In the genomic region with DNA sequence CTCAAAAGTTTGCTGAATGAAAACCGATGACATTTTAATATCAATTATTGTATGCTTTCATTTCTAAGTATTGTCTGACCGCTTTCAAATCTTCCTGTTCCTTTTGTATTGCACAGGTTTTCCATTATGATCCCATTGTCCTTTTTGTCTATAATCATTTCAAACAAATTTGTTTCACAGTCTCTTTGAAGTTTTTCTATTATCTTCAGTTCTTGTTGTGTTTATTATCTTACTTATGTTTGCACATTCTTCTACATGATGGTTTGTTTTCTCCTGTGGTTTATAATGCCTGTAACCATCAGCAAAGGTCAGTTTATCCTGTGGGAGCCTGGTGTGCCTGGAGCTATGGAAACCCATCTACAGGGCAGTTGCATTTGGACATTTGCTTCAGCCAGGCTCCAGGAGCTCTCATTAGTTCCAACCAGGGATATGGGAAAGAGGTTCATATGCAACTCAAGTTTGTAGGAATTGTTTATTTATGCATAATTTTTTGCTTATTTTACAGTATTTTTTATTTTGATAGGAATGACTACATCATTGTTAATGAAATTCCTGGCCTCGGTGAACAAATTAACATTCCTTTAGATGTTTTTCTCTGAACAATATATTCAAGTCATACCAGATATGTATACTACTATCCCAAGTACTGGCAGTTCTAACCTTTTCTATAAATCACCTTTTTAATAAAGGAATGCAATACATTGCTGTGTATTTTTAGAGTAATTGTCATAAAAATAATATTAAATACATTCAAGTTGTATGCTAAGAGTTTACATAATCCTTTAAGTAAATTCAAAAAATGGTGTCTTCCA, we compare ENCODE assay signal across 11 cellular contexts.
"Had no signal": no experiment of that assay in that cellular context is flagged by ENCODE, and none has a peak within 500 bp of the region (broad histone marks: within the 10 kb centered on the region; RNA-seq: fewer than 3 reads in every experiment).

No MANE protein-coding gene starts in this region.

- H3K9me3 ChIP-seq: esophagus squamous epithelium, gastroesophageal sphincter, thoracic aorta had no signal

- H3K27ac ChIP-seq: esophagus squamous epithelium, gastroesophageal sphincter, thoracic aorta had no signal

- DNase-seq: activated CD4-positive, alpha-beta T cell treated with anti-CD3 and anti-CD28 coated beads for 1 hour; activated CD4-positive, alpha-beta T cell treated with anti-CD3 and anti-CD28 coated beads, Interleukin-2, amount 50 U/mL, for 48 hours; activated gamma-delta T cell treated with Interleukin-2 at 50 U/mL for 16 hours; activated naive CD8-positive, alpha-beta T cell treated with anti-CD3 and anti-CD28 coated beads for 36 hours; activated T-cell treated with anti-CD3 and anti-CD28 coated beads, Interleukin-2, amount 50 U/mL, for 72 hours; aorta; esophagus squamous epithelium; stimulated activated CD4-positive, alpha-beta T cell treated with anti-CD3 and anti-CD28 coated beads, Interleukin-4, amount 100 ng/mL, for 1 hour had no signal

- H3K4me3 ChIP-seq: esophagus squamous epithelium, gastroesophageal sphincter, thoracic aorta had no signal

- H3K36me3 ChIP-seq: esophagus squamous epithelium, gastroesophageal sphincter, thoracic aorta had no signal

- ATAC-seq: activated T-cell treated with anti-CD3 and anti-CD28 coated beads, Interleukin-2, amount 50 U/mL, for 72 hours; gastroesophageal sphincter had no signal

- H3K27me3 ChIP-seq: esophagus squamous epithelium, gastroesophageal sphincter had no signal

- FAIRE-seq: keratinocyte had no signal
